1 cellular context compared by ENCODE assay signal in the genomic region with DNA sequence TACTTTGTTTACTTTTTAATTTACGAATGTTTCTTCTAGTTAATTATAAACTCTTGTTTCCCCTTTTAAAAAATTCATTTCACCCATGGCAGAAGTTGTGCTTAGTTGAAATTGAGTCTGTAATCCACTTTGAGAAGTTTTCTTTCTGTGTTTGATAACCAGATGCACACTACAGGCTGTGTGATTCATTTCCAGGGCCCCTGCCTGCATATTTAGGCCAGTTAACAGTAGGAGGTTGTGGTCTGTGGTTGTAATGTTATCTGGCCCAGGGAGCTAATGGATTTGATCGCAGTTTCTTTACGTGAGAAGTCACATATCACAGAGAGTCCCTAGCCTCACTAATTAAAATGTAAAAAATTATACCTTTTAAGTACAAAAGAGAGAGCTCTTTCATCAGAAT.
TF ChIP-seq lines count a peak whose summit lies in the region.

No MANE protein-coding gene starts in this region.

TF ChIP-seq in HEK293, 187 proteins besides CTCF, POLR2A, EP300 and RAD21 (continued from another document and continues in another):
- TF ChIP-seq PATZ1 (tag by site-specific recombination; IDR thresholded peaks at IDR 0.05) (peak; percentile 50; the same call in 1 of the 2 replicates), GLIS2 (tag by site-specific recombination; IDR thresholded peaks at IDR 0.05) (no peak), ZNF157 (tag by site-specific recombination; IDR thresholded peaks at IDR 0.05) (no peak), ZNF10 (tag by site-specific recombination; IDR thresholded peaks at IDR 0.05) (no peak), FEZF1 (tag by site-specific recombination; IDR thresholded peaks at IDR 0.05) (peak; percentile 87), ZNF645 (tag by site-specific recombination; IDR thresholded peaks at IDR 0.05) (no peak), ZNF530 (tag by site-specific recombination; IDR thresholded peaks at IDR 0.05; ENCODE audit: low read depth) (no peak), ZNF610 (tag by site-specific recombination; IDR thresholded peaks at IDR 0.05; ENCODE audit: borderline replicate concordance) (no peak), INSM2 (tag by site-specific recombination; IDR thresholded peaks at IDR 0.05) (peak; percentile 78; the same call in 1 of the 2 replicates), ZNF776 (tag by site-specific recombination; IDR thresholded peaks at IDR 0.05; ENCODE audit: borderline replicate concordance) (no peak), PRDM4 (tag by site-specific recombination; IDR thresholded peaks at IDR 0.05) (peak; percentile 85), ZNF660 (tag by site-specific recombination; IDR thresholded peaks at IDR 0.05) (peak; percentile 50; the same call in 1 of the 2 replicates), KLF8 (tag by site-specific recombination; IDR thresholded peaks at IDR 0.05) (peak; percentile 41; the same call in 1 of the 2 replicates), PRDM1 (tag by site-specific recombination; IDR thresholded peaks at IDR 0.05) (no peak), GFI1B (tag by site-specific recombination; IDR thresholded peaks at IDR 0.05) (peak; percentile 72; the same call in 1 of the 2 replicates), GLI2 (tag by site-specific recombination; IDR thresholded peaks at IDR 0.05; ENCODE audit: borderline replicate concordance, low read depth) (peak; percentile 77), KLF9 (tag by site-specific recombination; IDR thresholded peaks at IDR 0.05; ENCODE audit: low read depth) (no peak), ZNF335 (tag by site-specific recombination; conservative IDR thresholded peaks at IDR 0.05) (no peak), ZNF843 (tag by site-specific recombination; IDR thresholded peaks at IDR 0.05) (peak; percentile 77; the same call in 1 of the 2 replicates), BCL11A (tag by site-specific recombination; IDR thresholded peaks at IDR 0.05; ENCODE audit: low read depth) (0 out of 2 replicates have a peak, but pooled peaks have one; percentile 27), ZNF311 (tag by site-specific recombination; IDR thresholded peaks at IDR 0.05; ENCODE audit: borderline replicate concordance) (no peak), SETDB1 (IDR thresholded peaks at IDR 0.05; ENCODE audit: insufficient read length, low read length) (no peak), ZNF561 (tag by site-specific recombination; IDR thresholded peaks at IDR 0.05; ENCODE audit: borderline replicate concordance) (no peak), KLF10 (tag by site-specific recombination; IDR thresholded peaks at IDR 0.05) (no peak), ZXDB (tag by site-specific recombination; IDR thresholded peaks at IDR 0.05) (peak; percentile 93), ZSCAN30 (tag by site-specific recombination; IDR thresholded peaks at IDR 0.05) (peak; percentile 67), MEIS1 (CRISPR knock-in tag; IDR thresholded peaks at IDR 0.05; ENCODE audit: borderline replicate concordance) (no peak), HOXA7 (CRISPR knock-in tag; IDR thresholded peaks at IDR 0.05; ENCODE audit: borderline replicate concordance) (no peak), ZNF366 (tag by site-specific recombination; conservative IDR thresholded peaks at IDR 0.05) (peak; percentile 65), ZFP41 (tag by site-specific recombination; IDR thresholded peaks at IDR 0.05; ENCODE audit: borderline replicate concordance) (no peak), ZNF223 (tag by site-specific recombination; IDR thresholded peaks at IDR 0.05) (no peak), SCRT1 (tag by site-specific recombination; IDR thresholded peaks at IDR 0.05; ENCODE audit: borderline replicate concordance) (0 out of 2 replicates have a peak, but pooled peaks have one; percentile 27), HIC1 (tag by site-specific recombination; IDR thresholded peaks at IDR 0.05) (0 out of 2 replicates have a peak, but pooled peaks have one; percentile 38), ZFHX2 (tag by site-specific recombination; conservative IDR thresholded peaks at IDR 0.05) (0 out of 2 replicates have a peak, but pooled peaks have one; percentile 12), ZNF221 (tag by site-specific recombination; IDR thresholded peaks at IDR 0.05; ENCODE audit: borderline replicate concordance) (no peak), ZNF558 (tag by site-specific recombination; IDR thresholded peaks at IDR 0.05) (no peak), IKZF3 (tag by site-specific recombination; IDR thresholded peaks at IDR 0.05) (peak; percentile 68), ZBTB44 (tag by site-specific recombination; IDR thresholded peaks at IDR 0.05) (peak; percentile 78)
- TF ChIP-seq, protein P1, sequence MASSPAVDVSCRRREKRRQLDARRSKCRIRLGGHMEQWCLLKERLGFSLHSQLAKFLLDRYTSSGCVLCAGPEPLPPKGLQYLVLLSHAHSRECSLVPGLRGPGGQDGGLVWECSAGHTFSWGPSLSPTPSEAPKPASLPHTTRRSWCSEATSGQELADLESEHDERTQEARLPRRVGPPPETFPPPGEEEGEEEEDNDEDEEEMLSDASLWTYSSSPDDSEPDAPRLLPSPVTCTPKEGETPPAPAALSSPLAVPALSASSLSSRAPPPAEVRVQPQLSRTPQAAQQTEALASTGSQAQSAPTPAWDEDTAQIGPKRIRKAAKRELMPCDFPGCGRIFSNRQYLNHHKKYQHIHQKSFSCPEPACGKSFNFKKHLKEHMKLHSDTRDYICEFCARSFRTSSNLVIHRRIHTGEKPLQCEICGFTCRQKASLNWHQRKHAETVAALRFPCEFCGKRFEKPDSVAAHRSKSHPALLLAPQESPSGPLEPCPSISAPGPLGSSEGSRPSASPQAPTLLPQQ (tag by site-specific recombination; IDR thresholded peaks at IDR 0.05): peak; percentile 72
- TF ChIP-seq, protein P2, sequence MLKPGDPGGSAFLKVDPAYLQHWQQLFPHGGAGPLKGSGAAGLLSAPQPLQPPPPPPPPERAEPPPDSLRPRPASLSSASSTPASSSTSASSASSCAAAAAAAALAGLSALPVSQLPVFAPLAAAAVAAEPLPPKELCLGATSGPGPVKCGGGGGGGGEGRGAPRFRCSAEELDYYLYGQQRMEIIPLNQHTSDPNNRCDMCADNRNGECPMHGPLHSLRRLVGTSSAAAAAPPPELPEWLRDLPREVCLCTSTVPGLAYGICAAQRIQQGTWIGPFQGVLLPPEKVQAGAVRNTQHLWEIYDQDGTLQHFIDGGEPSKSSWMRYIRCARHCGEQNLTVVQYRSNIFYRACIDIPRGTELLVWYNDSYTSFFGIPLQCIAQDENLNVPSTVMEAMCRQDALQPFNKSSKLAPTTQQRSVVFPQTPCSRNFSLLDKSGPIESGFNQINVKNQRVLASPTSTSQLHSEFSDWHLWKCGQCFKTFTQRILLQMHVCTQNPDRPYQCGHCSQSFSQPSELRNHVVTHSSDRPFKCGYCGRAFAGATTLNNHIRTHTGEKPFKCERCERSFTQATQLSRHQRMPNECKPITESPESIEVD (tag by site-specific recombination; IDR thresholded peaks at IDR 0.05): peak; percentile 96
- TF ChIP-seq, protein P3, sequence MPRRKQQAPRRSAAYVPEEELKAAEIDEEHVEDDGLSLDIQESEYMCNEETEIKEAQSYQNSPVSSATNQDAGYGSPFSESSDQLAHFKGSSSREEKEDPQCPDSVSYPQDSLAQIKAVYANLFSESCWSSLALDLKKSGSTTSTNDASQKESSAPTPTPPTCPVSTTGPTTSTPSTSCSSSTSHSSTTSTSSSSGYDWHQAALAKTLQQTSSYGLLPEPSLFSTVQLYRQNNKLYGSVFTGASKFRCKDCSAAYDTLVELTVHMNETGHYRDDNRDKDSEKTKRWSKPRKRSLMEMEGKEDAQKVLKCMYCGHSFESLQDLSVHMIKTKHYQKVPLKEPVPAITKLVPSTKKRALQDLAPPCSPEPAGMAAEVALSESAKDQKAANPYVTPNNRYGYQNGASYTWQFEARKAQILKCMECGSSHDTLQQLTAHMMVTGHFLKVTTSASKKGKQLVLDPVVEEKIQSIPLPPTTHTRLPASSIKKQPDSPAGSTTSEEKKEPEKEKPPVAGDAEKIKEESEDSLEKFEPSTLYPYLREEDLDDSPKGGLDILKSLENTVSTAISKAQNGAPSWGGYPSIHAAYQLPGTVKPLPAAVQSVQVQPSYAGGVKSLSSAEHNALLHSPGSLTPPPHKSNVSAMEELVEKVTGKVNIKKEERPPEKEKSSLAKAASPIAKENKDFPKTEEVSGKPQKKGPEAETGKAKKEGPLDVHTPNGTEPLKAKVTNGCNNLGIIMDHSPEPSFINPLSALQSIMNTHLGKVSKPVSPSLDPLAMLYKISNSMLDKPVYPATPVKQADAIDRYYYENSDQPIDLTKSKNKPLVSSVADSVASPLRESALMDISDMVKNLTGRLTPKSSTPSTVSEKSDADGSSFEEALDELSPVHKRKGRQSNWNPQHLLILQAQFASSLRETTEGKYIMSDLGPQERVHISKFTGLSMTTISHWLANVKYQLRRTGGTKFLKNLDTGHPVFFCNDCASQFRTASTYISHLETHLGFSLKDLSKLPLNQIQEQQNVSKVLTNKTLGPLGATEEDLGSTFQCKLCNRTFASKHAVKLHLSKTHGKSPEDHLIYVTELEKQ (tag by site-specific recombination; IDR thresholded peaks at IDR 0.05; ENCODE audit: borderline replicate concordance): peak; percentile 67; the same call in 1 of the 2 replicates
